Comparison of ENCODE assay signal across 2 cellular contexts in genomic region chr12:103495783-103496456, GRCh38.
TF ChIP-seq lines count a peak whose summit lies in the region.

Gene C12orf42 (minus strand): TSS chr12:103495968. CDS start chr12:103478426, 17,542 bp downstream.

TF ChIP-seq in IMR-90, 13 proteins besides CTCF, POLR2A, EP300 and RAD21 (continued from another document):
- peak; percentile 27; the same call in 1 of the 2 replicates for TF ChIP-seq SMC3 (IDR thresholded peaks at IDR 0.05; ENCODE audit: low read depth, low read length)

TF ChIP-seq in SK-N-SH, 30 proteins besides CTCF, POLR2A, EP300 and RAD21:
- TF ChIP-seq REST (IDR thresholded peaks at IDR 0.05; ENCODE audit: low read depth, low read length) (no peak), SMC3 (IDR thresholded peaks at IDR 0.05; ENCODE audit: low read depth, low read length) (peak; percentile 52)
